In genomic region chr3:8261018-8261417, GRCh38 we compare ENCODE assay signal across 29 cellular contexts.
"Had no signal": no experiment of that assay in that cellular context is flagged by ENCODE, and none has a peak within 500 bp of the region (broad histone marks: within the 10 kb centered on the region; RNA-seq: fewer than 3 reads in every experiment).

No MANE protein-coding gene starts in this region.

- H3K9me3 ChIP-seq: prostate gland, vagina had no signal

- H3K4me3 Mint-ChIP-seq: immature natural killer cell; naive thymus-derived CD4-positive, alpha-beta T cell; natural killer cell treated with Interleukin-12 subunit alpha and Interleukin-12 subunit beta and Interleukin-15 and Interleukin-18, amount 100 ng/mL, for 72 hours; stimulated activated memory B cell treated with anti-CD40 and anti-IgM and Interleukin-4, amounts not matched to agents 10 μg/mL and 1 μg/mL and 100 μg/mL, for 72 hours; stimulated activated naive CD8-positive, alpha-beta T cell treated with anti-CD3 and anti-CD28 coated beads, Interleukin-15, amount 100 ng/mL, for 72 hours had no signal

- H3K27ac Mint-ChIP-seq: immature natural killer cell; naive thymus-derived CD4-positive, alpha-beta T cell; natural killer cell treated with Interleukin-12 subunit alpha and Interleukin-12 subunit beta and Interleukin-15 and Interleukin-18, amount 100 ng/mL, for 72 hours; stimulated activated memory B cell treated with anti-CD40 and anti-IgM and Interleukin-4, amounts not matched to agents 10 μg/mL and 1 μg/mL and 100 μg/mL, for 72 hours; stimulated activated naive CD8-positive, alpha-beta T cell treated with anti-CD3 and anti-CD28 coated beads, Interleukin-15, amount 100 ng/mL, for 72 hours had no signal

- H3K4me1 Mint-ChIP-seq: immature natural killer cell; naive thymus-derived CD4-positive, alpha-beta T cell; stimulated activated memory B cell treated with anti-CD40 and anti-IgM and Interleukin-4, amounts not matched to agents 10 μg/mL and 1 μg/mL and 100 μg/mL, for 72 hours; stimulated activated naive CD8-positive, alpha-beta T cell treated with anti-CD3 and anti-CD28 coated beads, Interleukin-15, amount 100 ng/mL, for 72 hours had no signal

- H3K27ac ChIP-seq: left lung, lower lobe of right lung, pancreas, prostate gland, tibial nerve, upper lobe of left lung, vagina had no signal

- DNase-seq: hypothalamus; immature natural killer cell; kidney; left colon; left lung; lower lobe of right lung; mammary epithelial cell; mesenchymal stem cell; naive thymus-derived CD4-positive, alpha-beta T cell; nucleus accumbens; pancreas; posterior cingulate gyrus; retina; right cardiac atrium; small intestine; stimulated activated CD4-positive, alpha-beta T cell treated with anti-CD3 and anti-CD28 coated beads, Interleukin-1b, Interleukin-23, amount 100 ng/mL, for 48 hours; stimulated activated CD4-positive, alpha-beta T cell treated with anti-CD3 and anti-CD28 coated beads, Interleukin-2, amount 100 ng/mL, for 48 hours; stimulated activated CD4-positive, alpha-beta T cell treated with anti-CD3 and anti-CD28 coated beads, Interleukin-4, amount 100 ng/mL, for 4 hours; stimulated activated CD8-positive, alpha-beta memory T cell treated with anti-CD3 and anti-CD28 coated beads, Interleukin-4, amount 100 ng/mL, for 48 hours; stimulated activated naive CD4-positive, alpha-beta T cell treated with Interleukin-2 at 50 U/mL for 16 hours; stimulated activated naive CD8-positive, alpha-beta T cell treated with anti-CD3 and anti-CD28 coated beads, Interleukin-15, amount 100 ng/mL, for 72 hours; substantia nigra; upper lobe of left lung had no signal

- H3K4me3 ChIP-seq: left lung, lower lobe of right lung, pancreas, prostate gland, tibial nerve, upper lobe of left lung, vagina had no signal

- H3K36me3 Mint-ChIP-seq: stimulated activated memory B cell treated with anti-CD40 and anti-IgM and Interleukin-4, amounts not matched to agents 10 μg/mL and 1 μg/mL and 100 μg/mL, for 72 hours had no signal

- H3K27me3 ChIP-seq: left lung, pancreas, tibial nerve, upper lobe of left lung, vagina had no signal

- ATAC-seq: left colon; left lung; lower lobe of right lung; naive thymus-derived CD4-positive, alpha-beta T cell; natural killer cell treated with Interleukin-12 subunit alpha and Interleukin-12 subunit beta and Interleukin-15 and Interleukin-18, amount 100 ng/mL, for 72 hours; pancreas; right cardiac atrium; sciatic nerve; stimulated activated memory B cell treated with anti-CD40 and anti-IgM and Interleukin-4, amounts not matched to agents 10 μg/mL and 1 μg/mL and 100 μg/mL, for 72 hours; stimulated activated naive CD8-positive, alpha-beta T cell treated with anti-CD3 and anti-CD28 coated beads, Interleukin-15, amount 100 ng/mL, for 72 hours had no signal

- H3K36me3 ChIP-seq: left lung, lower lobe of right lung, pancreas, prostate gland, tibial nerve, upper lobe of left lung, vagina had no signal

- H3K27me3 Mint-ChIP-seq: stimulated activated memory B cell treated with anti-CD40 and anti-IgM and Interleukin-4, amounts not matched to agents 10 μg/mL and 1 μg/mL and 100 μg/mL, for 72 hours; stimulated activated naive CD8-positive, alpha-beta T cell treated with anti-CD3 and anti-CD28 coated beads, Interleukin-15, amount 100 ng/mL, for 72 hours had no signal

- H3K4me1 ChIP-seq: left lung, lower lobe of right lung, pancreas, prostate gland, upper lobe of left lung, vagina had no signal
